ENCODE assay signal across 18 cellular contexts in the genomic region with DNA sequence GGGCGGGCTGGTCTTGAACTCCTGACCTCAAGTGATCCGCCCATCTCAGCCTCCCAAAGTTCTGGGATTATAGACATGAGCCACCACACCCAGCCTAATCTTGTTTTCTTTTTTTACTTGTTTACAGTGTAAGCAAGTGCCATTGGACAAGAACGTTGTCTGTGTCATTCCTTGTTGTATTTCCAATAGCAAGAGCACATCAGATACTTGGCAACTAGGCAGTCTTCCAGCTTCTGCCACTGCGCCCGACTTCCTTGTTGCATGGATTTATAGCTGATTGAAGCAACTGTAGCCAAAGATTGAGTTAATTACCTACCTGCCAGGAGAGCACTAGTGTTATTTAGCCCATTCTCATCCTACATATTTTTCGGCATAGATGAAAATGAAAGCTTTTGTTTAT. TPM values are rescaled to one million over a fixed set of nuclear protein-coding genes. Genes with fewer than 3 reads are reported as not detected.
DNase-seq lines count a peak whose midpoint lies in the region; ATAC-seq and TF ChIP-seq lines count a peak whose summit lies in the region.
"Had no signal": no experiment of that assay in that cellular context is flagged by ENCODE, and none has a peak within 500 bp of the region (broad histone marks: within the 10 kb centered on the region; RNA-seq: fewer than 3 reads in every experiment).

No MANE protein-coding gene starts in this region.

- TF ChIP-seq POLR2A in stomach (IDR thresholded peaks at IDR 0.05): no peak

- H3K9me3 ChIP-seq in stomach: no peaks in the 10 kb centered on the region
- H3K9me3 ChIP-seq: MG63 had no signal

- H3K27ac ChIP-seq in VCaP: peak overlapping the region; percentile 61
- H3K27ac ChIP-seq in stomach: peak overlapping the region in 1 of 5 donors; percentile 35
- H3K27ac ChIP-seq: KMS-11 had no signal

- H3K4me1 ChIP-seq in stomach: peaks cover 9 to 34% (median 20%) of the 10 kb centered on the region in 4 donors

- intact Hi-C loops in stomach (cut with DNase I; ENCODE audit: low total_unique reads): no loop called here

- ATAC-seq in activated naive CD4-positive, alpha-beta T cell treated with anti-CD3 and anti-CD28 coated beads, Interleukin-2, amount 50 U/mL, for 72 hours: no peak
- ATAC-seq: HepG2, Panc1 had no signal

- 39 to 67% (median 48%) methylated on average over 6 of the region's 6 CpGs for WGBS in stomach, 5 donors

- H3K4me3 Mint-ChIP-seq in activated naive CD4-positive, alpha-beta T cell treated with anti-CD3 and anti-CD28 coated beads, Interleukin-2, amount 50 U/mL, for 24 hours: no peak overlapping the region

- no peak for TF ChIP-seq CTCF in VCaP (conservative IDR thresholded peaks at IDR 0.05)
- no peak for TF ChIP-seq CTCF in stomach (IDR thresholded peaks at IDR 0.05)

- peak overlapping the region; percentile 63 for H3K27ac Mint-ChIP-seq in activated naive CD4-positive, alpha-beta T cell treated with anti-CD3 and anti-CD28 coated beads, Interleukin-2, amount 50 U/mL, for 24 hours
- peak overlapping the region in 1 of 2 donors; percentile 4 for H3K27ac Mint-ChIP-seq in activated naive CD4-positive, alpha-beta T cell treated with anti-CD3 and anti-CD28 coated beads, Interleukin-2, amount 50 U/mL, for 72 hours

- H3K4me1 Mint-ChIP-seq in activated naive CD4-positive, alpha-beta T cell treated with anti-CD3 and anti-CD28 coated beads, Interleukin-2, amount 50 U/mL, for 24 hours: peaks cover 16% of the 10 kb centered on the region

- H3K4me3 ChIP-seq in stomach: no peak overlapping the region
- H3K4me3 ChIP-seq: MG63 had no signal

- no peaks in the 10 kb centered on the region for H3K9me3 Mint-ChIP-seq in activated naive CD4-positive, alpha-beta T cell treated with anti-CD3 and anti-CD28 coated beads, Interleukin-2, amount 50 U/mL, for 24 hours
- H3K9me3 Mint-ChIP-seq in activated naive CD4-positive, alpha-beta T cell treated with anti-CD3 and anti-CD28 coated beads, Interleukin-2, amount 50 U/mL, for 72 hours: no peaks in the 10 kb centered on the region
- H3K9me3 Mint-ChIP-seq: CD4-positive, CD25-positive, alpha-beta regulatory T cell had no signal

- no peaks in the 10 kb centered on the region for H3K27me3 ChIP-seq in stomach
- H3K27me3 ChIP-seq: MG63 had no signal

- TF ChIP-seq EP300 in stomach (IDR thresholded peaks at IDR 0.05): no peak

- peaks cover 47 to 63% (median 58%) of the 10 kb centered on the region in 4 donors for H3K36me3 ChIP-seq in stomach

- no peak for DNase-seq in activated naive CD4-positive, alpha-beta T cell treated with anti-CD3 and anti-CD28 coated beads, Interleukin-2, amount 50 U/mL, for 72 hours (ENCODE audit: low spot score in 2 of 2)
- DNase-seq in mucosa of gallbladder (ENCODE audit: low spot score) (peak; percentile 80), stomach (peak; percentile 57), DMS53 treated with DMSO at 0.1 percent for 48 hours (lab: John Stamatoyannopoulos, UW; ENCODE audit: unreplicated experiment) (no peak), cerebellum (ENCODE audit: low spot score) (no peak)
- DNase-seq: ACHN; AML-193; CD4-positive, CD25-positive, alpha-beta regulatory T cell; MG63; NCI-H1092 treated with DMSO at 0.1 percent for 48 hours; NCI-H2081 treated with DMSO at 0.1 percent for 48 hours; NCI-H510A; NCI-H82 had no signal

- peaks cover 24% of the 10 kb centered on the region for H3K36me3 Mint-ChIP-seq in activated naive CD4-positive, alpha-beta T cell treated with anti-CD3 and anti-CD28 coated beads, Interleukin-2, amount 50 U/mL, for 24 hours
- H3K36me3 Mint-ChIP-seq in activated naive CD4-positive, alpha-beta T cell treated with anti-CD3 and anti-CD28 coated beads, Interleukin-2, amount 50 U/mL, for 72 hours: peaks cover 21 to 32% of the 10 kb centered on the region in 2 donors

- no peaks in the 10 kb centered on the region for H3K27me3 Mint-ChIP-seq in activated naive CD4-positive, alpha-beta T cell treated with anti-CD3 and anti-CD28 coated beads, Interleukin-2, amount 50 U/mL, for 24 hours

RNA-seq across cellular contexts. Expression of a gene that starts 3.1 kb away (rescaled TPM):
- 10 to 100 TPM; 31.8 to 50.2 TPM for total RNA-seq in activated naive CD4-positive, alpha-beta T cell treated with anti-CD3 and anti-CD28 coated beads, Interleukin-2, amount 50 U/mL, for 72 hours
- total RNA-seq in mucosa of gallbladder (213 TPM), stomach (100 to 1,000 TPM; 109 to 503 (median 285) TPM), cerebellum (32.7 TPM)
- 100 to 1,000 TPM; 142 to 187 (median 147) TPM for polyA plus RNA-seq in stomach

RNA-seq across cellular contexts. Expression of a gene that starts 21.0 kb away (rescaled TPM):
- 100 to 1,000 TPM in 1 of 2 donors, 10 to 100 TPM in 1; 97.4 to 135 TPM for total RNA-seq in activated naive CD4-positive, alpha-beta T cell treated with anti-CD3 and anti-CD28 coated beads, Interleukin-2, amount 50 U/mL, for 72 hours
- total RNA-seq in mucosa of gallbladder: 34.9 TPM
- 100 to 1,000 TPM in 1 of 5 donors, 10 to 100 TPM in 4; 17.0 to 167 (median 27.8) TPM for total RNA-seq in stomach
- polyA plus RNA-seq in stomach: 10 to 100 TPM; 33.9 to 39.4 (median 39.3) TPM
- 48.7 TPM for total RNA-seq in cerebellum

Comparison
In these comparisons a context has a peak if more than half of its experiments do, and no peak if none do; other contexts are left out.
1. DNase-seq: peak in mucosa of gallbladder (single experiment) and stomach (single experiment); none in activated naive CD4-positive, alpha-beta T cell treated with anti-CD3 and anti-CD28 coated beads, Interleukin-2, amount 50 U/mL, for 72 hours (0 of 2), DMS53 treated with DMSO at 0.1 percent for 48 hours (single experiment) and cerebellum (single experiment).